Comparison of ENCODE assay signal across 8 cellular contexts in the genomic region with DNA sequence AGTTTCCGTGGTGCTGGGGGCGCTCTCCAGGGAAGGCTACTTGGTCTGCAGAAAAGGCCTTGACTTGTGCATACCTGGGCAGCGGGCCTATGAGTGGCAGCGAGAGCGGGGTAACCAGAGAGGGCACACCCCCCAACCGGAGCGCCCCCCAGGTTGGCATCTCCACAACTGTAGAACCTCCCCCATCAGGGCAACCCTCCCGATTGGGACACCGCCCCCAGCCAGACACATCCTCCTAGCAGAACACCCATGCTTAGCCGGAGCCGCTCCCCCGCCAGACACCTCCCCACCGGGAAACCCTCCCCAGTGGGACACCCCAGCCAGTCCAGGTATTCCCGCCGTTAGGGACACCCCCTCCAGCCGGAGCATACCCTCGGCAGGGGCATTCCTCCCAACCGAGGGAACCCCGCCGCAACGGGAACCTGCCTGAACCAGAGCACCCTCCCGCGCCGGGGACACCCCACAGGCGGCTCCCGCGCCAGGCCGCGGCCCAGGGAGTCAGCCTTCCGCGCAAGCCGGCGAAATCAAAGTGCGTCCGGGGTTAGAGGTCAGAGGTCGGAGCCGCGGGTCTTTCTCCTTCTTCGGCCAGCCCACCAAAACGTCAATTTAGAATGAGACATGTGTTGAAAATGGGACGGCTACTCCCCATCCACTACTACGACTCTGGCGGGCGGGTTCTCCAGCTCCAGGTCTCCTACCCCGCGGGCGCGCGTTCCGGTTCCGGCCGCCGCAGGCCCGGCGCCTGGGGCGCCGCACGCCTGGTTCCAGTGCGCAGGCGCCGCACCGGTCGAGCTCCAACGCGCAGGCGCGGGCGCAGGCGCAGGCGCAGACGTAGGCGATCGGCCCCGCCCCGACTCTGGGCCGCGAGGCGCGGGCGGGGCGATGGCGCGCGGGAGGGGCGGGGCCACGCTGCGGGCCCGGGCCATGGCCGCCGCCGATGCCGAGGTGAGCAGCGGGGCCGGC. TPM values are rescaled to one million over a fixed set of nuclear protein-coding genes. Genes with fewer than 3 reads are reported as not detected.
DNase-seq lines count a peak whose midpoint lies in the region; ATAC-seq and TF ChIP-seq lines count a peak whose summit lies in the region.

A gene (plus strand): TSS at position 901 of the 963 bp plus-strand sequence. CDS start 24 bp downstream, at position 925.

- peak within 1 kb of the TSS; percentile 14 to 85 for H3K27ac ChIP-seq in aorta (ENCODE audit: low read depth in 1 of 2, low read length in 2 of 2)

- H3K4me1 Mint-ChIP-seq in T-helper 2 cell treated with Interferon-gamma antibody and Interleukin-4, amounts not matched to agents 5 μg/mL and 100 μg/mL, for 36 hours (ENCODE audit: low read depth): peaks cover 27% of the 10 kb centered on the region

- peak within 1 kb of the TSS; percentile 89 for H3K4me3 Mint-ChIP-seq in T-helper 2 cell treated with Interferon-gamma antibody and Interleukin-4, amounts not matched to agents 5 μg/mL and 100 μg/mL, for 36 hours

- DNase-seq in GM13977 (ENCODE audit: low spot score) (peak; percentile 100), NCI-H146 treated with DMSO at 0.1 percent for 48 hours (lab: John Stamatoyannopoulos, UW; ENCODE audit: unreplicated experiment) (peak; percentile 64), anterior cingulate cortex (lab: John Stamatoyannopoulos, UW) (peak in 57 of 58 donors; percentile 21 to 91 (median 81)), hepatic stellate cell (ENCODE audit: low spot score) (peak; percentile 98), retina (peak; percentile 92), aorta (peak; percentile 90 to 95)
- peak; percentile 93 for DNase-seq in T-helper 2 cell treated with Interferon-gamma antibody and Interleukin-4, amounts not matched to agents 5 μg/mL and 100 μg/mL, for 36 hours (ENCODE audit: low spot score)

- intact Hi-C loops in aorta (cut with DNase I): no loop called here

- peak; percentile 76 for ATAC-seq in HG02763 (IDR thresholded peaks at IDR 0.05; ENCODE audit: unreplicated experiment)
- peak; percentile 92 for ATAC-seq in aorta (ENCODE audit: low FRiP score)

- H3K9me3 Mint-ChIP-seq in T-helper 2 cell treated with Interferon-gamma antibody and Interleukin-4, amounts not matched to agents 5 μg/mL and 100 μg/mL, for 36 hours: no peaks in the 10 kb centered on the region

- H3K36me3 Mint-ChIP-seq in T-helper 2 cell treated with Interferon-gamma antibody and Interleukin-4, amounts not matched to agents 5 μg/mL and 100 μg/mL, for 36 hours (ENCODE audit: low read depth): peaks cover 16% of the 10 kb centered on the region

- WGBS in aorta, 2 donors: 1% methylated on average over 69 to 94 of the region's 94 CpGs

- peak within 1 kb of the TSS; percentile 94 for H3K27ac Mint-ChIP-seq in T-helper 2 cell treated with Interferon-gamma antibody and Interleukin-4, amounts not matched to agents 5 μg/mL and 100 μg/mL, for 36 hours

- H3K9me3 ChIP-seq in aorta (ENCODE audit: control insufficient read depth, low read length): no peaks in the 10 kb centered on the region

- H3K27me3 Mint-ChIP-seq in T-helper 2 cell treated with Interferon-gamma antibody and Interleukin-4, amounts not matched to agents 5 μg/mL and 100 μg/mL, for 36 hours (ENCODE audit: low read depth): no peaks in the 10 kb centered on the region

- in situ Hi-C loops in GM13977 (cut with MboI; ENCODE audit: low pct_unique_long_range_greater_than_20kb, low sequenced_read_pairs, unreplicated experiment): no loop called here

- no peaks in the 10 kb centered on the region for H3K27me3 ChIP-seq in aorta (ENCODE audit: control insufficient read depth in 1 of 2, insufficient read depth in 2 of 2, low read length in 1 of 2)

- no peak for TF ChIP-seq CTCF in GM13977 (IDR thresholded peaks at IDR 0.05; ENCODE audit: extremely low read depth, insufficient read depth, missing control alignments)

- peak within 1 kb of the TSS; percentile 90 to 92 for H3K4me3 ChIP-seq in aorta (ENCODE audit: low read length in 2 of 2)

- H3K4me1 ChIP-seq in aorta (ENCODE audit: control insufficient read depth in 1 of 2, insufficient read depth in 2 of 2, low read length in 2 of 2): no peaks in the 10 kb centered on the region

- H3K36me3 ChIP-seq in aorta (ENCODE audit: control insufficient read depth in 1 of 2, insufficient read depth in 2 of 2, low read length in 1 of 2): no peaks in the 10 kb centered on the region

RNA-seq across cellular contexts. Expression of the gene that starts here (rescaled TPM):
- total RNA-seq in aorta: 10 to 100 TPM; 68.9 to 85.8 TPM
- 10 to 100 TPM; 14.7 to 33.2 TPM for polyA plus RNA-seq in aorta

Comparison
In these comparisons a context has a peak if more than half of its experiments do, and no peak if none do; other contexts are left out.
1. Peak in every context shown above with its lines: DNase-seq, ATAC-seq, H3K4me3 ChIP-seq and H3K27ac ChIP-seq.